In genomic region chr14:79631276-79631675, GRCh38 we compare ENCODE assay signal across 19 cellular contexts.
"Had no signal": no experiment of that assay in that cellular context is flagged by ENCODE, and none has a peak within 500 bp of the region (broad histone marks: within the 10 kb centered on the region; RNA-seq: fewer than 3 reads in every experiment).

No MANE protein-coding gene starts in this region.

- H3K4me3 Mint-ChIP-seq: activated CD4-positive, alpha-beta T cell treated with anti-CD3 and anti-CD28 coated beads, Interleukin-2, amount 10 ng/mL, durations not matched to agents 7 days and 5 days; activated naive CD4-positive, alpha-beta T cell treated with anti-CD3 and anti-CD28 coated beads, Interleukin-2, amount 10 ng/mL, durations not matched to agents 7 days and 5 days; activated naive CD8-positive, alpha-beta T cell treated with anti-CD3 and anti-CD28 coated beads, Interleukin-2, amount 50 U/mL, for 24 hours; naive thymus-derived CD8-positive, alpha-beta T cell had no signal

- H3K27ac ChIP-seq: brain microvascular endothelial cell, dorsolateral prefrontal cortex, epithelial cell of prostate, foreskin keratinocyte, pancreas, tibial artery had no signal

- H3K27me3 Mint-ChIP-seq: activated CD4-positive, alpha-beta T cell treated with anti-CD3 and anti-CD28 coated beads, Interleukin-2, amount 10 ng/mL, durations not matched to agents 7 days and 5 days; activated naive CD4-positive, alpha-beta T cell treated with anti-CD3 and anti-CD28 coated beads, Interleukin-2, amount 10 ng/mL, durations not matched to agents 7 days and 5 days; activated naive CD8-positive, alpha-beta T cell treated with anti-CD3 and anti-CD28 coated beads, Interleukin-2, amount 50 U/mL, for 24 hours had no signal

- FAIRE-seq: colon, pancreas had no signal

- H3K36me3 ChIP-seq: brain microvascular endothelial cell, pancreas, tibial artery had no signal

- H3K27ac Mint-ChIP-seq: activated CD4-positive, alpha-beta T cell treated with anti-CD3 and anti-CD28 coated beads, Interleukin-2, amount 10 ng/mL, durations not matched to agents 7 days and 5 days; activated naive CD4-positive, alpha-beta T cell treated with anti-CD3 and anti-CD28 coated beads, Interleukin-2, amount 10 ng/mL, durations not matched to agents 7 days and 5 days; activated naive CD8-positive, alpha-beta T cell treated with anti-CD3 and anti-CD28 coated beads, Interleukin-2, amount 50 U/mL, for 24 hours; naive thymus-derived CD8-positive, alpha-beta T cell had no signal

- ATAC-seq: activated naive CD8-positive, alpha-beta T cell treated with anti-CD3 and anti-CD28 coated beads, Interleukin-2, amount 50 U/mL, for 24 hours; foreskin keratinocyte; naive thymus-derived CD8-positive, alpha-beta T cell; pancreas had no signal

- H3K36me3 Mint-ChIP-seq: activated naive CD4-positive, alpha-beta T cell treated with anti-CD3 and anti-CD28 coated beads, Interleukin-2, amount 10 ng/mL, durations not matched to agents 7 days and 5 days; naive thymus-derived CD8-positive, alpha-beta T cell had no signal

- H3K9me3 ChIP-seq: pancreas, tibial artery had no signal

- H3K4me1 Mint-ChIP-seq: activated CD4-positive, alpha-beta T cell treated with anti-CD3 and anti-CD28 coated beads, Interleukin-2, amount 10 ng/mL, durations not matched to agents 7 days and 5 days; activated naive CD4-positive, alpha-beta T cell treated with anti-CD3 and anti-CD28 coated beads, Interleukin-2, amount 10 ng/mL, durations not matched to agents 7 days and 5 days; activated naive CD8-positive, alpha-beta T cell treated with anti-CD3 and anti-CD28 coated beads, Interleukin-2, amount 50 U/mL, for 24 hours; naive thymus-derived CD8-positive, alpha-beta T cell had no signal

- H3K4me3 ChIP-seq: dorsolateral prefrontal cortex, hepatocyte, pancreas, tibial artery had no signal

- H3K79me2 ChIP-seq: hepatocyte had no signal

- H3K4me1 ChIP-seq: foreskin keratinocyte, pancreas, tibial artery had no signal

- H2AFZ ChIP-seq: hepatocyte had no signal

- H3K27me3 ChIP-seq: brain microvascular endothelial cell, dorsolateral prefrontal cortex, foreskin keratinocyte, hepatocyte, pancreas, tibial artery had no signal

- DNase-seq: activated CD4-positive, alpha-beta T cell treated with anti-CD3 and anti-CD28 coated beads, Interleukin-2, amount 10 ng/mL, durations not matched to agents 7 days and 5 days; activated CD8-positive, alpha-beta memory T cell treated with anti-CD3 and anti-CD28 coated beads, Interleukin-2, amount 50 U/mL, for 4 hours; activated effector memory CD4-positive, alpha-beta T cell treated with Interleukin-2 at 50 U/mL for 16 hours; activated naive CD4-positive, alpha-beta T cell treated with anti-CD3 and anti-CD28 coated beads, Interleukin-2, amount 10 ng/mL, durations not matched to agents 7 days and 5 days; activated naive CD8-positive, alpha-beta T cell treated with anti-CD3 and anti-CD28 coated beads, Interleukin-2, amount 50 U/mL, for 24 hours; activated T-cell treated with anti-CD3 and anti-CD28 coated beads, Interleukin-2, amount 50 U/mL, for 48 hours; brain microvascular endothelial cell; central memory CD4-positive, alpha-beta T cell; foreskin keratinocyte; naive thymus-derived CD8-positive, alpha-beta T cell; stimulated activated CD4-positive, alpha-beta T cell treated with anti-CD3 and anti-CD28 coated beads, Interleukin-2, amount 100 ng/mL, for 24 hours; stimulated activated naive CD4-positive, alpha-beta T cell treated with Interleukin-2 at 50 U/mL for 16 hours; T-helper 9 cell; tibial artery had no signal
